ENCODE assay signal across 19 cellular contexts in genomic region chr2:216646116-216646515, GRCh38. TPM values are rescaled to one million over a fixed set of nuclear protein-coding genes. Genes with fewer than 3 reads are reported as not detected.
"Had no signal": no experiment of that assay in that cellular context is flagged by ENCODE, and none has a peak within 500 bp of the region (broad histone marks: within the 10 kb centered on the region; RNA-seq: fewer than 3 reads in every experiment).

No MANE protein-coding gene starts in this region.

- H3K36me3 Mint-ChIP-seq: activated naive CD8-positive, alpha-beta T cell had no signal

- H3K27ac Mint-ChIP-seq: activated naive CD8-positive, alpha-beta T cell; naive thymus-derived CD4-positive, alpha-beta T cell; stimulated activated naive CD8-positive, alpha-beta T cell treated with anti-CD3 and anti-CD28 coated beads, Interleukin-15, Interleukin-2, amounts not matched to agents 100 ng/mL and 50 ng/mL, for 24 hours had no signal

- ATAC-seq: gastroesophageal sphincter; heart left ventricle; mucosa of descending colon; naive thymus-derived CD4-positive, alpha-beta T cell had no signal

- H3K27me3 ChIP-seq: gastroesophageal sphincter, heart left ventricle, right atrium auricular region, upper lobe of left lung had no signal

- FAIRE-seq: endometrium had no signal

- H3K9me3 ChIP-seq: gastroesophageal sphincter, heart left ventricle, mucosa of descending colon, right atrium auricular region, suprapubic skin, upper lobe of left lung had no signal

- H3K36me3 ChIP-seq: gastroesophageal sphincter, heart left ventricle, right atrium auricular region, suprapubic skin, upper lobe of left lung, WERI-Rb-1 had no signal

- H3K9me3 Mint-ChIP-seq: stimulated activated naive CD8-positive, alpha-beta T cell treated with anti-CD3 and anti-CD28 coated beads, Interleukin-15, Interleukin-2, amounts not matched to agents 100 ng/mL and 50 ng/mL, for 24 hours had no signal

- H3K4me3 Mint-ChIP-seq: activated naive CD8-positive, alpha-beta T cell; central memory CD8-positive, alpha-beta T cell; naive thymus-derived CD4-positive, alpha-beta T cell; stimulated activated naive CD8-positive, alpha-beta T cell treated with anti-CD3 and anti-CD28 coated beads, Interleukin-15, Interleukin-2, amounts not matched to agents 100 ng/mL and 50 ng/mL, for 24 hours had no signal

- DNase-seq: activated CD4-positive, alpha-beta T cell treated with anti-CD3 and anti-CD28 coated beads, Interleukin-2, amount 50 U/mL, for 4 hours; amygdala; cortex of kidney; heart left ventricle; mesenchymal stem cell; mucosa of descending colon; naive thymus-derived CD4-positive, alpha-beta T cell; SW 1271; upper lobe of left lung; WERI-Rb-1 had no signal

- H3K27ac ChIP-seq: skin epidermis, suprapubic skin, upper lobe of left lung, WERI-Rb-1 had no signal

- H3K4me3 ChIP-seq: gastroesophageal sphincter, heart left ventricle, mucosa of descending colon, right atrium auricular region, skin epidermis, suprapubic skin, upper lobe of left lung had no signal

RNA-seq across cellular contexts. Expression of gene IGFBP5, which starts 49.2 kb away (rescaled TPM):
- total RNA-seq: naive thymus-derived CD4-positive, alpha-beta T cell; T-helper 2 cell treated with Interferon-gamma antibody and Interleukin-4, amounts not matched to agents 100 ng/mL and 5 ng/mL, for 36 hours had no signal
- polyA plus RNA-seq: naive thymus-derived CD4-positive, alpha-beta T cell had no signal
